ENCODE assay signal across 1 cellular context in the genomic region with DNA sequence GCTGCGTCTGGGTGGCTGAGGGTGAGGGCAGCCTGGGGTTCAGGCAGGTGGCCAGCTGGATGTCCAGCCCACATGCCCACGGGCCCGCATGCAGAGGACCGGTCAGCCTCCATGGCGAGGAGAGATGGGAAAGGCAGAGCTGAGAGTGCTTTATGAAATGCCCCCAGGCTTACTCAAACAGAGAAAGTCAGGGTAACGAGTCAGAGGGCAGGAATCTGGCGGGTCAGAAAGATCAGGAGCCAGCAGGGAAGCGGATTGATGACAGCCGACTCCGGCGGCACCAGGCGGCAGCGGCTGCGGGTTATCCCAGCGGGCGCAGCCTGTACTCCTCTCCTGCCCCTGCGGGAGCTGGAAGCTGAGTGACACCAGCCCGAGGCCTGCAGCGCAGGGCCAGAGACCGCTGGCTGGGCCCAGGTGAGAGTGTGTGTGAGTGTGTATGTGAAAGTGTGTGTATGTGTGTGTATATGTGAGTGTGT.
TF ChIP-seq lines count a peak whose summit lies in the region.

No MANE protein-coding gene starts in this region.

TF ChIP-seq in H1, 55 proteins besides CTCF, POLR2A, EP300 and RAD21:
- TF ChIP-seq, protein P1, sequence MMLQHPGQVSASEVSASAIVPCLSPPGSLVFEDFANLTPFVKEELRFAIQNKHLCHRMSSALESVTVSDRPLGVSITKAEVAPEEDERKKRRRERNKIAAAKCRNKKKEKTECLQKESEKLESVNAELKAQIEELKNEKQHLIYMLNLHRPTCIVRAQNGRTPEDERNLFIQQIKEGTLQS (IDR thresholded peaks at IDR 0.05; ENCODE audit: insufficient read depth, low read depth, low read length): no peak
- TF ChIP-seq EZH2 (IDR thresholded peaks at IDR 0.05; ENCODE audit: low read depth, low read length, severe bottlenecking) (no peak), CREB1 (IDR thresholded peaks at IDR 0.05) (no peak), SIN3A (conservative IDR thresholded peaks at IDR 0.05 in 1 of 2, IDR thresholded peaks at IDR 0.05 in 1 of 2; ENCODE audit: low read depth in 1 of 2, low read length in 2 of 2) (no peak), TEAD4 (IDR thresholded peaks at IDR 0.05; ENCODE audit: low read depth, low read length) (no peak), SUZ12 (IDR thresholded peaks at IDR 0.05; ENCODE audit: low read length) (no peak), MAFK (IDR thresholded peaks at IDR 0.05; ENCODE audit: low read depth, low read length) (no peak), CTBP2 (IDR thresholded peaks at IDR 0.05; ENCODE audit: borderline replicate concordance, insufficient read depth, insufficient read length, low read length) (no peak), YY1 (IDR thresholded peaks at IDR 0.05; ENCODE audit: low read depth, low read length) (no peak), TBP (IDR thresholded peaks at IDR 0.05; ENCODE audit: low read depth, low read length) (no peak), SRF (IDR thresholded peaks at IDR 0.05; ENCODE audit: low read depth, low read length) (no peak), SIX5 (IDR thresholded peaks at IDR 0.05; ENCODE audit: low read depth, low read length) (no peak), PHF8 (conservative IDR thresholded peaks at IDR 0.05; ENCODE audit: low read depth, low read length) (no peak), GABPA (IDR thresholded peaks at IDR 0.05; ENCODE audit: borderline replicate concordance, insufficient read depth, low read length) (no peak), EGR1 (IDR thresholded peaks at IDR 0.05; ENCODE audit: borderline replicate concordance, low read depth, low read length) (no peak), SP1 (IDR thresholded peaks at IDR 0.05; ENCODE audit: low read depth, low read length) (no peak), JUND (IDR thresholded peaks at IDR 0.05; ENCODE audit: low read length) (no peak)
- TF ChIP-seq, protein P2, sequence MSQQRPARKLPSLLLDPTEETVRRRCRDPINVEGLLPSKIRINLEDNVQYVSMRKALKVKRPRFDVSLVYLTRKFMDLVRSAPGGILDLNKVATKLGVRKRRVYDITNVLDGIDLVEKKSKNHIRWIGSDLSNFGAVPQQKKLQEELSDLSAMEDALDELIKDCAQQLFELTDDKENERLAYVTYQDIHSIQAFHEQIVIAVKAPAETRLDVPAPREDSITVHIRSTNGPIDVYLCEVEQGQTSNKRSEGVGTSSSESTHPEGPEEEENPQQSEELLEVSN (IDR thresholded peaks at IDR 0.05): no peak
TF ChIP-seq in H1: peak in this region for 0.
